ENCODE assay signal across 1 cellular context in the genomic region with DNA sequence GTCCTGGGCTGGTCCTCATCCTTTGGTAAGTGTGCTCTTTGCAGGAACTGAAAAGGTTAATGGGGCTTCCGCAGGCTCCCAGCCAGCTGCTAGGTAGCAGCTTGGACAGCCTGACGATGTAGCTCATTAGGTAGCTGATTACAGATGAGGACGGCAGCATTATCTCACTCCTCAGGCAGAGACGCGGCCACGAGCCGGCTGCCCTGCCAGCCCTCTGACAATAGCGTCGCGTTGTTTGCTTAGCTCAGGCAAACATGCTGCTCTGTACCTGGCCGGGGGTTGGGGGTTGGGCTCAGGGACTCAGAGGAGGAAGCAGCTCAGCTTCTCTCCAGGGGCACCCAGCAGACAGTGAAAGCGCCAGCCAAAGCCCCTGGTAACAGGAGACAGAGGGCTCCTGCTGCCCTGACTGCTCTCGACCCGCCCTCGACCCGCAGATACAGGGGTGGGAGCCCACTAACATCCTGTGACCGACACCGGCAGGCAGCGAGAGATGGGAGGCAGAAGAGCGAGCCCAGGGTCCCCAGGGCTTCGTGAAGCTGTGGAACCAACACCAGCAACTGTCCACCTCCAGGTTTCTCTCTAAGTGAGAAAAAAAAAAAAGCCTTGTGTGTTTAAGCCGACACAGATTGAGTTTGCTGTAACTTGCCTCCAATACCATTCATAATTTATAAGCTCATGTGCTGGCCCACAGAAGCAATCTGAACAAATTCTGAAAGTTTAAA.
TF ChIP-seq lines count a peak whose summit lies in the region.

No MANE protein-coding gene starts in this region.

TF ChIP-seq in HepG2, 621 proteins besides CTCF, POLR2A, EP300 and RAD21 (continued from another document and continues in another):
- TF ChIP-seq, protein P1, sequence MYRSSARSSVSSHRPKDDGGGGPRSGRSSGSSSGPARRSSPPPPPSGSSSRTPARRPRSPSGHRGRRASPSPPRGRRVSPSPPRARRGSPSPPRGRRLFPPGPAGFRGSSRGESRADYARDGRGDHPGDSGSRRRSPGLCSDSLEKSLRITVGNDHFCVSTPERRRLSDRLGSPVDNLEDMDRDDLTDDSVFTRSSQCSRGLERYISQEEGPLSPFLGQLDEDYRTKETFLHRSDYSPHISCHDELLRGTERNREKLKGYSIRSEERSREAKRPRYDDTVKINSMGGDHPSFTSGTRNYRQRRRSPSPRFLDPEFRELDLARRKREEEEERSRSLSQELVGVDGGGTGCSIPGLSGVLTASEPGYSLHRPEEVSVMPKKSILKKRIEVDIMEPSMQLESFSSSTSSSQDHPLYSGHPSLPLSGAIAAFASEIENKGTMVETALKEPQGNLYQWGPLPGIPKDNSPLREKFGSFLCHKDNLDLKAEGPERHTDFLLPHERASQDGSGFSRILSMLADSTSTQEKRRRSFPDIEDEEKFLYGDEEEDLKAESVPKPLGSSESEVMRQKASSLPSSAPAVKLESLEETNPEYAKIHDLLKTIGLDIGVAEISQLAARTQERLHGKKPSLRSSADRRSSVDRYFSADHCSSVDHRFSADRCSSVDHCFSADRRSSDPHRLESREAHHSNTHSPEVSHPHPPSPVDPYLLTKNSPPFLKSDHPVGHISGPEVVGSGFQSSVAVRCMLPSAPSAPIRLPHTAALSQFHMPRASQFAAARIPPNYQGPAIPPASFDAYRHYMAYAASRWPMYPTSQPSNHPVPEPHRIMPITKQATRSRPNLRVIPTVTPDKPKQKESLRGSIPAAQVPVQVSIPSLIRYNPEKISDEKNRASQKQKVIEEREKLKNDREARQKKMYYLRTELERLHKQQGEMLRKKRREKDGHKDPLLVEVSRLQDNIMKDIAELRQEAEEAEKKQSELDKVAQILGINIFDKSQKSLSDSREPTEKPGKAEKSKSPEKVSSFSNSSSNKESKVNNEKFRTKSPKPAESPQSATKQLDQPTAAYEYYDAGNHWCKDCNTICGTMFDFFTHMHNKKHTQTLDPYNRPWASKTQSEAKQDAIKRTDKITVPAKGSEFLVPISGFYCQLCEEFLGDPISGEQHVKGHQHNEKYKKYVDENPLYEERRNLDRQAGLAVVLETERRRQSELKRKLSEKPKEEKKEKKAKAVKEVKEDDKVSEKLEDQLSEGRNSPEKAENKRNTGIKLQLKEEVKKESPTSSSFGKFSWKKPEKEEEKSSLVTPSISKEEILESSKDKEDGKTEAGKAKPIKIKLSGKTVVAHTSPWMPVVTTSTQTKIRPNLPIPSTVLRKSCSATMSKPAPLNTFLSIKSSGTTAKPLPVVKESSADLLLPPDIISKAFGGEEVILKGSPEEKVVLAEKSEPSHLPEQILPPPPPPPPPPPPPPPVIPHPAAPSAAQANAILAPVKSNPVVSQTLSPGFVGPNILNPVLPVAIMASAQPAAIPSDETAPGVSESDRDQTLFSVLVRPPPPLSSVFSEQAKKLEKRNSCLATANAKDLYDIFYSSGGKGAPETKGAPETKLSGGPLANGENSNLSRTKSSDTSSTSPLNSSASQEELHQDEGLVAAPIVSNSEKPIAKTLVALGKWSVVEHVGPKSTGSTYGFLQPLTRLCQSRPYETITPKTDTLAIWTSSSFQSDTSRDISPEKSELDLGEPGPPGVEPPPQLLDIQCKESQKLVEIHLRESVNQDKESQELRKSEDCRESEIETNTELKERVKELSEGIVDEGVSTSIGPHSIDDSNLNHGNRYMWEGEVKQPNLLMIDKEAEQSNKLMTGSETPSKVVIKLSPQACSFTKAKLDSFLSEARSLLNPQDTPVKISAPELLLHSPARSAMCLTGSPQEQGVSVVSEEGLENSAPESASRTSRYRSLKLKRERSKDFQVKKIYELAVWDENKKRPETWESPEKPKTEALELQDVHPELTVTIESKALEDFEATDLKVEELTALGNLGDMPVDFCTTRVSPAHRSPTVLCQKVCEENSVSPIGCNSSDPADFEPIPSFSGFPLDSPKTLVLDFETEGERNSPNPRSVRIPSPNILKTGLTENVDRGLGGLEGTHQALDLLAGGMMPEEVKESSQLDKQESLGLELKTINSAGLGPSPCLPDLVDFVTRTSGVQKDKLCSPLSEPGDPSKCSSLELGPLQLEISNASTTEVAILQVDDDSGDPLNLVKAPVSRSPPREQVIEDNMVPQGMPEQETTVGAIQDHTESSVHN (CRISPR knock-in tag; IDR thresholded peaks at IDR 0.05): no peak
- TF ChIP-seq ATRX (CRISPR knock-in tag; IDR thresholded peaks at IDR 0.05; ENCODE audit: borderline replicate concordance) (no peak), ELK4 (CRISPR knock-in tag; IDR thresholded peaks at IDR 0.05; ENCODE audit: borderline replicate concordance) (no peak), ZNF276 (CRISPR knock-in tag; IDR thresholded peaks at IDR 0.05; ENCODE audit: low read depth) (no peak), ZNF687 (CRISPR knock-in tag; IDR thresholded peaks at IDR 0.05) (peak; percentile 99), NCOR1 (IDR thresholded peaks at IDR 0.05; ENCODE audit: borderline replicate concordance, low read length) (no peak), GMEB1 (CRISPR knock-in tag; IDR thresholded peaks at IDR 0.05; ENCODE audit: borderline replicate concordance) (0 out of 2 replicates have a peak, but pooled peaks have one; percentile 32), TBX2 (CRISPR knock-in tag; IDR thresholded peaks at IDR 0.05; ENCODE audit: borderline replicate concordance) (peak; percentile 66; the same call in 1 of the 2 replicates), BATF2 (CRISPR knock-in tag; IDR thresholded peaks at IDR 0.05) (no peak), ZNF777 (CRISPR knock-in tag; IDR thresholded peaks at IDR 0.05) (no peak), ZFP62 (CRISPR knock-in tag; IDR thresholded peaks at IDR 0.05) (no peak), ZNF790 (CRISPR knock-in tag; IDR thresholded peaks at IDR 0.05; ENCODE audit: borderline replicate concordance) (no peak), U2AF1 (optimal IDR thresholded peaks at IDR 0.05; ENCODE audit: low read depth, low read length) (no peak), IRX3 (CRISPR knock-in tag; IDR thresholded peaks at IDR 0.05; ENCODE audit: borderline replicate concordance, low read depth) (no peak), TBL1XR1 (IDR thresholded peaks at IDR 0.05; ENCODE audit: borderline replicate concordance, low read length, partially characterized antibody) (no peak), ZBTB7A (CRISPR knock-in tag; IDR thresholded peaks at IDR 0.05) (peak; percentile 72; the same call in 1 of the 2 replicates), ZNF841 (CRISPR knock-in tag; IDR thresholded peaks at IDR 0.05; ENCODE audit: borderline replicate concordance) (no peak)
- TF ChIP-seq, protein P2, sequence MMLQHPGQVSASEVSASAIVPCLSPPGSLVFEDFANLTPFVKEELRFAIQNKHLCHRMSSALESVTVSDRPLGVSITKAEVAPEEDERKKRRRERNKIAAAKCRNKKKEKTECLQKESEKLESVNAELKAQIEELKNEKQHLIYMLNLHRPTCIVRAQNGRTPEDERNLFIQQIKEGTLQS (CRISPR knock-in tag; IDR thresholded peaks at IDR 0.05): no peak
- TF ChIP-seq, protein P3, sequence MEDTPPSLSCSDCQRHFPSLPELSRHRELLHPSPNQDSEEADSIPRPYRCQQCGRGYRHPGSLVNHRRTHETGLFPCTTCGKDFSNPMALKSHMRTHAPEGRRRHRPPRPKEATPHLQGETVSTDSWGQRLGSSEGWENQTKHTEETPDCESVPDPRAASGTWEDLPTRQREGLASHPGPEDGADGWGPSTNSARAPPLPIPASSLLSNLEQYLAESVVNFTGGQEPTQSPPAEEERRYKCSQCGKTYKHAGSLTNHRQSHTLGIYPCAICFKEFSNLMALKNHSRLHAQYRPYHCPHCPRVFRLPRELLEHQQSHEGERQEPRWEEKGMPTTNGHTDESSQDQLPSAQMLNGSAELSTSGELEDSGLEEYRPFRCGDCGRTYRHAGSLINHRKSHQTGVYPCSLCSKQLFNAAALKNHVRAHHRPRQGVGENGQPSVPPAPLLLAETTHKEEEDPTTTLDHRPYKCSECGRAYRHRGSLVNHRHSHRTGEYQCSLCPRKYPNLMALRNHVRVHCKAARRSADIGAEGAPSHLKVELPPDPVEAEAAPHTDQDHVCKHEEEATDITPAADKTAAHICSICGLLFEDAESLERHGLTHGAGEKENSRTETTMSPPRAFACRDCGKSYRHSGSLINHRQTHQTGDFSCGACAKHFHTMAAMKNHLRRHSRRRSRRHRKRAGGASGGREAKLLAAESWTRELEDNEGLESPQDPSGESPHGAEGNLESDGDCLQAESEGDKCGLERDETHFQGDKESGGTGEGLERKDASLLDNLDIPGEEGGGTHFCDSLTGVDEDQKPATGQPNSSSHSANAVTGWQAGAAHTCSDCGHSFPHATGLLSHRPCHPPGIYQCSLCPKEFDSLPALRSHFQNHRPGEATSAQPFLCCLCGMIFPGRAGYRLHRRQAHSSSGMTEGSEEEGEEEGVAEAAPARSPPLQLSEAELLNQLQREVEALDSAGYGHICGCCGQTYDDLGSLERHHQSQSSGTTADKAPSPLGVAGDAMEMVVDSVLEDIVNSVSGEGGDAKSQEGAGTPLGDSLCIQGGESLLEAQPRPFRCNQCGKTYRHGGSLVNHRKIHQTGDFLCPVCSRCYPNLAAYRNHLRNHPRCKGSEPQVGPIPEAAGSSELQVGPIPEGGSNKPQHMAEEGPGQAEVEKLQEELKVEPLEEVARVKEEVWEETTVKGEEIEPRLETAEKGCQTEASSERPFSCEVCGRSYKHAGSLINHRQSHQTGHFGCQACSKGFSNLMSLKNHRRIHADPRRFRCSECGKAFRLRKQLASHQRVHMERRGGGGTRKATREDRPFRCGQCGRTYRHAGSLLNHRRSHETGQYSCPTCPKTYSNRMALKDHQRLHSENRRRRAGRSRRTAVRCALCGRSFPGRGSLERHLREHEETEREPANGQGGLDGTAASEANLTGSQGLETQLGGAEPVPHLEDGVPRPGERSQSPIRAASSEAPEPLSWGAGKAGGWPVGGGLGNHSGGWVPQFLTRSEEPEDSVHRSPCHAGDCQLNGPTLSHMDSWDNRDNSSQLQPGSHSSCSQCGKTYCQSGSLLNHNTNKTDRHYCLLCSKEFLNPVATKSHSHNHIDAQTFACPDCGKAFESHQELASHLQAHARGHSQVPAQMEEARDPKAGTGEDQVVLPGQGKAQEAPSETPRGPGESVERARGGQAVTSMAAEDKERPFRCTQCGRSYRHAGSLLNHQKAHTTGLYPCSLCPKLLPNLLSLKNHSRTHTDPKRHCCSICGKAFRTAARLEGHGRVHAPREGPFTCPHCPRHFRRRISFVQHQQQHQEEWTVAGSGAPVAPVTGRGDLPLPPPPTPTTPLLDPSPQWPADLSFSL (CRISPR knock-in tag; IDR thresholded peaks at IDR 0.05): no peak
